Comparison of ENCODE assay signal across 15 cellular contexts in the genomic region with DNA sequence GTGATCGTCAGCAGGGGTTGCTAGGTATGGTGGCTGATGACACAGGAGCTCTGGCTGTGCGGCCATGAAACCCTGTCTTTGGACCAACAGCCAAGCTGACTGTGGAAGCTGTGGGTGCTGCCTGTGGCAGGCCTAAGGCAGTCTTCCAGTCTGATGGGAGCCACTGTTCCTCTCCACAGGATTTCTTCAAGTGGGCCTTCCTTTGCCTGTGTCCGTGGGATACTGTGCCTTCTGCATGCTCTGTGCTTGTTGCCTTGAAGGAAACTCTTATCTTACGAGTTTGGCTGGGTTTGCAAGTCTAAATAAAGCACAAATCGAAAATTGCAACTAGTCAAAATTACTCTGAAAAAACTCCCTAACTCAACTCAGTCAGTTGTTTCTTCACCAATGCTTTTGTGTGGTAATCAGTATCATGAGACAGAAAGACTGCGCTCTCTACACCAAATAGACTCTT.
A peak's percentile ranks its signal among the peaks of the same experiment; 100 is the strongest.
DNase-seq lines count a peak whose midpoint lies in the region; ATAC-seq, FAIRE-seq and TF ChIP-seq lines count a peak whose summit lies in the region.
"Had no signal": no experiment of that assay in that cellular context is flagged by ENCODE, and none has a peak within 500 bp of the region (broad histone marks: within the 10 kb centered on the region; RNA-seq: fewer than 3 reads in every experiment).

No MANE protein-coding gene starts in this region.

- in situ Hi-C loops in gastrocnemius medialis (cut with MboI; ENCODE audit: low sequenced_read_pairs in 4 of 4): no loop called here

- intact Hi-C loops in gastrocnemius medialis (cut with DNase I; ENCODE audit: low total_unique reads): no loop called here
- intact Hi-C loops in pancreas (cut with DNase I): no loop called here

- 60 to 62% methylated on average over 6 of the region's 6 CpGs for WGBS in pancreas, 2 donors

- H3K9me3 ChIP-seq in adipocyte (ENCODE audit: control insufficient read depth, low read length) (no peaks in the 10 kb centered on the region), gastrocnemius medialis (no peaks in the 10 kb centered on the region), pancreas (no peaks in the 10 kb centered on the region)
- H3K9me3 ChIP-seq: BE2C had no signal

- peak; percentile 36 for ATAC-seq in GM18502 (IDR thresholded peaks at IDR 0.05; ENCODE audit: poor library complexity, unreplicated experiment)
- ATAC-seq in HG02571 (IDR thresholded peaks at IDR 0.05; ENCODE audit: unreplicated experiment): peak; percentile 38
- no peak for ATAC-seq in gastrocnemius medialis
- ATAC-seq in HG03354 (IDR thresholded peaks at IDR 0.05; ENCODE audit: poor library complexity, severe bottlenecking, unreplicated experiment): no peak
- ATAC-seq in pancreas: no peak
- ATAC-seq: effector memory CD8-positive, alpha-beta T cell; foreskin keratinocyte had no signal

- TF ChIP-seq POLR2A in gastrocnemius medialis (IDR thresholded peaks at IDR 0.05): no peak

- no peak for FAIRE-seq in pancreas (lab: Jason Lieb, UNC)

- H3K27me3 ChIP-seq in adipocyte (replicated peaks; ENCODE audit: control insufficient read depth, insufficient read depth, low read length) (no peaks in the 10 kb centered on the region), gastrocnemius medialis (no peaks in the 10 kb centered on the region), pancreas (no peaks in the 10 kb centered on the region)
- H3K27me3 ChIP-seq: BE2C, foreskin keratinocyte had no signal

- TF ChIP-seq CTCF in gastrocnemius medialis (IDR thresholded peaks at IDR 0.05 in 4 of 5, conservative IDR thresholded peaks at IDR 0.05 in 1 of 5) (no peak), pancreas (IDR thresholded peaks at IDR 0.05) (no peak)

- H3K36me3 ChIP-seq in adipocyte (ENCODE audit: control insufficient read depth, insufficient read depth, low read length, severe bottlenecking) (peaks cover 29% of the 10 kb centered on the region), gastrocnemius medialis (peaks cover 0 to 36% of the 10 kb centered on the region in 2 donors), pancreas (peaks cover 0 to 8% (median 4%) of the 10 kb centered on the region in 3 donors)
- H3K36me3 ChIP-seq: BE2C had no signal

- H3K4me3 ChIP-seq in adipocyte (ENCODE audit: low read length) (no peak overlapping the region), gastrocnemius medialis (no peak overlapping the region), pancreas (no peak overlapping the region)

- H3K9ac ChIP-seq in adipocyte (ENCODE audit: low read length): peak overlapping the region; percentile 79

- H3K4me1 ChIP-seq in adipocyte (ENCODE audit: control insufficient read depth, insufficient read depth, low read length) (peaks cover 69% of the 10 kb centered on the region), gastrocnemius medialis (peaks cover 27 to 31% of the 10 kb centered on the region in 2 donors), pancreas (peaks cover 14 to 24% (median 17%) of the 10 kb centered on the region in 3 donors)
- H3K4me1 ChIP-seq: BE2C had no signal

- no peak for DNase-seq in adipocyte (ENCODE audit: low read depth)
- no peak for DNase-seq in gastrocnemius medialis
- DNase-seq in pancreas: no peak
- DNase-seq in germinal center (ENCODE audit: low spot score): no peak
- no peak for DNase-seq in COLO668 (lab: John Stamatoyannopoulos, UW; ENCODE audit: unreplicated experiment)
- DNase-seq: activated CD4-positive, alpha-beta T cell treated with anti-CD3 and anti-CD28 coated beads for 48 hours; BE2C; effector memory CD8-positive, alpha-beta T cell; Karpas-422; NCI-H1930; retina had no signal

- H3K27ac ChIP-seq in gastrocnemius medialis (peak overlapping the region; percentile 91 to 98 (median 97)), pancreas (no peak overlapping the region)

Comparison
In these comparisons a context has a peak if more than half of its experiments do, and no peak if none do; other contexts are left out.
1. ATAC-seq: peak in GM18502 (single experiment) and HG02571 (single experiment); none in gastrocnemius medialis (0 of 2), HG03354 (single experiment) and pancreas (0 of 4).
2. H3K27ac ChIP-seq: peak in gastrocnemius medialis (4 of 4); none in pancreas (0 of 4).